16 cellular contexts compared by ENCODE assay signal in genomic region chr20:51586005-51586440, GRCh38. TPM values are rescaled to one million over a fixed set of nuclear protein-coding genes. Genes with fewer than 3 reads are reported as not detected.
DNase-seq lines count a peak whose midpoint lies in the region; ATAC-seq lines count a peak whose summit lies in the region.
"Had no signal": no experiment of that assay in that cellular context is flagged by ENCODE, and none has a peak within 500 bp of the region (broad histone marks: within the 10 kb centered on the region; RNA-seq: fewer than 3 reads in every experiment).

No MANE protein-coding gene starts in this region.

- no peak overlapping the region for H3K4me3 Mint-ChIP-seq in activated T-helper 17 cell treated with anti-CD3 and anti-CD28 coated beads, Interleukin-2, amount 50 U/mL, for 72 hours

- no peaks in the 10 kb centered on the region for H3K79me2 ChIP-seq in Karpas-422 (ENCODE audit: low read length)
- H3K79me2 ChIP-seq: parathyroid adenoma had no signal

- H4K20me1 ChIP-seq in BLaER1 treated with 17β-estradiol and CSF1 and Interleukin-3, amounts not matched to agents 10 nM and 100 nM: no peaks in the 10 kb centered on the region
- H4K20me1 ChIP-seq in Karpas-422 (ENCODE audit: insufficient read depth, low read depth, low read length): no peaks in the 10 kb centered on the region

- no peaks in the 10 kb centered on the region for H3K9me2 ChIP-seq in Karpas-422 (replicated peaks; ENCODE audit: insufficient read depth, low read length)

- ATAC-seq in activated T-helper 17 cell treated with anti-CD3 and anti-CD28 coated beads, Interleukin-2, amount 50 U/mL, for 72 hours (replicated peaks): peak; percentile 59
- ATAC-seq in HG03159 (IDR thresholded peaks at IDR 0.05; ENCODE audit: unreplicated experiment): no peak

- H3K27me3 ChIP-seq in BLaER1 treated with 17β-estradiol and CSF1 and Interleukin-3, amounts not matched to agents 10 nM and 100 nM: no peaks in the 10 kb centered on the region
- no peaks in the 10 kb centered on the region for H3K27me3 ChIP-seq in Karpas-422 (ENCODE audit: low read length)
- H3K27me3 ChIP-seq: thyroid gland had no signal

- H3K36me3 Mint-ChIP-seq in activated T-helper 17 cell treated with anti-CD3 and anti-CD28 coated beads, Interleukin-2, amount 50 U/mL, for 72 hours (ENCODE audit: low read depth): no peaks in the 10 kb centered on the region

- H3K9ac ChIP-seq in BLaER1 treated with 17β-estradiol and CSF1 and Interleukin-3, amounts not matched to agents 10 nM and 100 nM: no peak overlapping the region
- H3K9ac ChIP-seq in Karpas-422 (ENCODE audit: low read length): no peak overlapping the region
- H3K9ac ChIP-seq: parathyroid adenoma had no signal

- H3K4me3 ChIP-seq in BLaER1 treated with 17β-estradiol and CSF1 and Interleukin-3, amounts not matched to agents 10 nM and 100 nM: no peak overlapping the region
- peak overlapping the region; percentile 3; the same call in 1 of the 2 replicates for H3K4me3 ChIP-seq in Karpas-422 (ENCODE audit: low read length)
- H3K4me3 ChIP-seq: HAP-1, thyroid gland had no signal

- DNase-seq in Karpas-422: no peak
- peak; percentile 90 for DNase-seq in islet precursor cell
- no peak for DNase-seq in medulla oblongata (ENCODE audit: extremely low spot score)
- no peak for DNase-seq in stimulated activated naive CD4-positive, alpha-beta T cell (lab: John Stamatoyannopoulos, UW)
- DNase-seq in activated naive CD4-positive, alpha-beta T cell treated with Interleukin-2 at 50 U/mL for 16 hours: no peak
- DNase-seq: activated CD4-positive, alpha-beta T cell treated with anti-CD3 and anti-CD28 coated beads, Interleukin-2, amount 50 U/mL, for 48 hours; anterior cingulate cortex; DMS 273 treated with DMSO at 0.1 percent for 48 hours; NCI-H2081; SHP77 treated with DMSO at 0.1 percent for 48 hours; thyroid gland had no signal

- no peaks in the 10 kb centered on the region for H3K36me3 ChIP-seq in BLaER1 treated with 17β-estradiol and CSF1 and Interleukin-3, amounts not matched to agents 10 nM and 100 nM
- H3K36me3 ChIP-seq in Karpas-422 (ENCODE audit: insufficient read depth, low read length): no peaks in the 10 kb centered on the region
- H3K36me3 ChIP-seq: HAP-1, thyroid gland had no signal

- no peaks in the 10 kb centered on the region for H3K4me1 Mint-ChIP-seq in activated T-helper 17 cell treated with anti-CD3 and anti-CD28 coated beads, Interleukin-2, amount 50 U/mL, for 72 hours

- H3K9me3 ChIP-seq in BLaER1 treated with 17β-estradiol and CSF1 and Interleukin-3, amounts not matched to agents 10 nM and 100 nM (replicated peaks in 1 of 11): no peaks in the 10 kb centered on the region; a peak in 1 of 22 replicates
- no peaks in the 10 kb centered on the region for H3K9me3 ChIP-seq in Karpas-422 (ENCODE audit: low read length)
- H3K9me3 ChIP-seq: HAP-1, thyroid gland had no signal

- H3K4me2 ChIP-seq in BLaER1 treated with 17β-estradiol and CSF1 and Interleukin-3, amounts not matched to agents 10 nM and 100 nM: peak overlapping the region in 8 of 11 experiments; percentile 4 to 51 (median 30); a peak in 9 of 22 replicates
- peak overlapping the region; percentile 51 for H3K4me2 ChIP-seq in Karpas-422 (ENCODE audit: low read depth, low read length, poor library complexity, severe bottlenecking)

- peaks cover 13 to 22% (median 20%) of the 10 kb centered on the region in 10 experiments; a peak in 19 of 20 replicates for H3K4me1 ChIP-seq in BLaER1 treated with 17β-estradiol and CSF1 and Interleukin-3, amounts not matched to agents 10 nM and 100 nM
- peaks cover 33% of the 10 kb centered on the region for H3K4me1 ChIP-seq in Karpas-422 (ENCODE audit: low read length)
- H3K4me1 ChIP-seq: HAP-1, parathyroid adenoma, thyroid gland had no signal

- no peak overlapping the region for H3K27ac ChIP-seq in BLaER1 treated with 17β-estradiol and CSF1 and Interleukin-3, amounts not matched to agents 10 nM and 100 nM
- H3K27ac ChIP-seq in Karpas-422 (ENCODE audit: low read length): no peak overlapping the region
- H3K27ac ChIP-seq: parathyroid adenoma, thyroid gland had no signal

- H3K27me3 Mint-ChIP-seq in activated T-helper 17 cell treated with anti-CD3 and anti-CD28 coated beads, Interleukin-2, amount 50 U/mL, for 72 hours: no peaks in the 10 kb centered on the region

- H3K9me3 Mint-ChIP-seq in activated T-helper 17 cell treated with anti-CD3 and anti-CD28 coated beads, Interleukin-2, amount 50 U/mL, for 72 hours: no peaks in the 10 kb centered on the region

- H2AFZ ChIP-seq in Karpas-422 (ENCODE audit: low read length): no peak overlapping the region
- H2AFZ ChIP-seq: parathyroid adenoma had no signal

- H3K27ac Mint-ChIP-seq in activated T-helper 17 cell treated with anti-CD3 and anti-CD28 coated beads, Interleukin-2, amount 50 U/mL, for 72 hours: no peak overlapping the region

RNA-seq across cellular contexts. Expression of gene NFATC2, which starts 43.5 kb away (rescaled TPM):
- 22.5 and 32.3 TPM in 2 replicates for total RNA-seq in Karpas-422 (2014; rRNA removed; shearing (Covaris generic); ENCODE audit: low replicate concordance)
- 10 to 100 TPM; 29.4 to 41.1 TPM for total RNA-seq in activated T-helper 17 cell treated with anti-CD3 and anti-CD28 coated beads, Interleukin-2, amount 50 U/mL, for 72 hours
